ENCODE assay signal across 22 cellular contexts in genomic region chrX:30791296-30792278, GRCh38.
"Had no signal": no experiment of that assay in that cellular context is flagged by ENCODE, and none has a peak within 500 bp of the region (broad histone marks: within the 10 kb centered on the region; RNA-seq: fewer than 3 reads in every experiment).

No MANE protein-coding gene starts in this region.

- H3K4me3 ChIP-seq: hepatocyte, lung, pancreas, thoracic aorta, upper lobe of left lung, vagina had no signal

- H3K27ac Mint-ChIP-seq: naive thymus-derived CD4-positive, alpha-beta T cell; nephron progenitor cell; progenitor cell of endocrine pancreas; stimulated activated effector memory CD8-positive, alpha-beta T cell treated with anti-CD3 and anti-CD28 coated beads, Interleukin-12 subunit alpha, Interleukin-12 subunit beta, amount 100 ng/mL, for 72 hours; stimulated activated naive CD8-positive, alpha-beta T cell treated with anti-CD3 and anti-CD28 coated beads, Interleukin-15, Interleukin-2, amounts not matched to agents 100 ng/mL and 50 ng/mL, for 24 hours had no signal

- ATAC-seq: foreskin keratinocyte; left colon; left ventricle myocardium superior; naive thymus-derived CD4-positive, alpha-beta T cell; pancreas; right cardiac atrium; stimulated activated effector memory CD8-positive, alpha-beta T cell treated with anti-CD3 and anti-CD28 coated beads, Interleukin-12 subunit alpha, Interleukin-12 subunit beta, amount 100 ng/mL, for 72 hours had no signal

- H3K4me2 ChIP-seq: hepatocyte had no signal

- H3K27me3 ChIP-seq: foreskin keratinocyte, hepatocyte, pancreas, upper lobe of left lung, vagina had no signal

- H3K27me3 Mint-ChIP-seq: naive thymus-derived CD4-positive, alpha-beta T cell; progenitor cell of endocrine pancreas; stimulated activated naive CD8-positive, alpha-beta T cell treated with anti-CD3 and anti-CD28 coated beads, Interleukin-15, Interleukin-2, amounts not matched to agents 100 ng/mL and 50 ng/mL, for 24 hours had no signal

- DNase-seq: central memory CD4-positive, alpha-beta T cell; cortex of kidney; effector memory CD4-positive, alpha-beta T cell; erythroblast; left colon; left ventricle myocardium superior; mesendoderm; naive thymus-derived CD4-positive, alpha-beta T cell; nephron progenitor cell; pancreas; right cardiac atrium; stimulated activated CD4-positive, alpha-beta T cell treated with anti-CD3 and anti-CD28 coated beads, Interleukin-4, amount 100 ng/mL, for 1 hour; stimulated activated CD8-positive, alpha-beta memory T cell treated with anti-CD3 and anti-CD28 coated beads, Interleukin-4, amount 100 ng/mL, for 48 hours; upper lobe of left lung had no signal

- H3K9me3 ChIP-seq: pancreas, thoracic aorta, upper lobe of left lung, vagina had no signal

- H3K4me1 ChIP-seq: pancreas, upper lobe of left lung, vagina had no signal

- H3K4me3 Mint-ChIP-seq: naive thymus-derived CD4-positive, alpha-beta T cell; nephron progenitor cell; stimulated activated effector memory CD8-positive, alpha-beta T cell treated with anti-CD3 and anti-CD28 coated beads, Interleukin-12 subunit alpha, Interleukin-12 subunit beta, amount 100 ng/mL, for 72 hours; stimulated activated naive CD8-positive, alpha-beta T cell treated with anti-CD3 and anti-CD28 coated beads, Interleukin-15, Interleukin-2, amounts not matched to agents 100 ng/mL and 50 ng/mL, for 24 hours had no signal

- H3K79me2 ChIP-seq: hepatocyte had no signal

- H3K36me3 Mint-ChIP-seq: naive thymus-derived CD4-positive, alpha-beta T cell; stimulated activated effector memory CD8-positive, alpha-beta T cell treated with anti-CD3 and anti-CD28 coated beads, Interleukin-12 subunit alpha, Interleukin-12 subunit beta, amount 100 ng/mL, for 72 hours had no signal

- H3K4me1 Mint-ChIP-seq: naive thymus-derived CD4-positive, alpha-beta T cell; nephron progenitor cell; stimulated activated effector memory CD8-positive, alpha-beta T cell treated with anti-CD3 and anti-CD28 coated beads, Interleukin-12 subunit alpha, Interleukin-12 subunit beta, amount 100 ng/mL, for 72 hours had no signal

- H3K9me3 Mint-ChIP-seq: stimulated activated naive CD8-positive, alpha-beta T cell treated with anti-CD3 and anti-CD28 coated beads, Interleukin-15, Interleukin-2, amounts not matched to agents 100 ng/mL and 50 ng/mL, for 24 hours had no signal

- H3K27ac ChIP-seq: foreskin keratinocyte, hepatocyte, pancreas, thoracic aorta, upper lobe of left lung, vagina had no signal

- H3K36me3 ChIP-seq: pancreas, thoracic aorta, upper lobe of left lung, vagina had no signal

- H2AFZ ChIP-seq: hepatocyte had no signal
